ENCODE assay signal across 1 cellular context in genomic region chr4:129278868-129279267, GRCh38.
TF ChIP-seq lines count a peak whose summit lies in the region.

No MANE protein-coding gene starts in this region.

TF ChIP-seq in SK-N-SH treated with all-trans-retinoic acid at 6 μM for 48 hours, 23 proteins besides CTCF, POLR2A, EP300 and RAD21 (continued from another document):
- TF ChIP-seq TSHZ2 (CRISPR knock-in tag; IDR thresholded peaks at IDR 0.05), result no peak
- TF ChIP-seq ZNF8 (CRISPR knock-in tag; IDR thresholded peaks at IDR 0.05), result no peak
- TF ChIP-seq ESRRG (CRISPR knock-in tag; IDR thresholded peaks at IDR 0.05), result no peak
- TF ChIP-seq TCF4 (CRISPR knock-in tag; IDR thresholded peaks at IDR 0.05; ENCODE audit: borderline replicate concordance), result peak; percentile 33; the same call in 1 of the 2 replicates
- TF ChIP-seq ZNF70 (CRISPR knock-in tag; IDR thresholded peaks at IDR 0.05), result no peak
- no peak for TF ChIP-seq BACH2 (CRISPR knock-in tag; IDR thresholded peaks at IDR 0.05; ENCODE audit: borderline replicate concordance)
